1 cellular context compared by ENCODE assay signal in the genomic region with DNA sequence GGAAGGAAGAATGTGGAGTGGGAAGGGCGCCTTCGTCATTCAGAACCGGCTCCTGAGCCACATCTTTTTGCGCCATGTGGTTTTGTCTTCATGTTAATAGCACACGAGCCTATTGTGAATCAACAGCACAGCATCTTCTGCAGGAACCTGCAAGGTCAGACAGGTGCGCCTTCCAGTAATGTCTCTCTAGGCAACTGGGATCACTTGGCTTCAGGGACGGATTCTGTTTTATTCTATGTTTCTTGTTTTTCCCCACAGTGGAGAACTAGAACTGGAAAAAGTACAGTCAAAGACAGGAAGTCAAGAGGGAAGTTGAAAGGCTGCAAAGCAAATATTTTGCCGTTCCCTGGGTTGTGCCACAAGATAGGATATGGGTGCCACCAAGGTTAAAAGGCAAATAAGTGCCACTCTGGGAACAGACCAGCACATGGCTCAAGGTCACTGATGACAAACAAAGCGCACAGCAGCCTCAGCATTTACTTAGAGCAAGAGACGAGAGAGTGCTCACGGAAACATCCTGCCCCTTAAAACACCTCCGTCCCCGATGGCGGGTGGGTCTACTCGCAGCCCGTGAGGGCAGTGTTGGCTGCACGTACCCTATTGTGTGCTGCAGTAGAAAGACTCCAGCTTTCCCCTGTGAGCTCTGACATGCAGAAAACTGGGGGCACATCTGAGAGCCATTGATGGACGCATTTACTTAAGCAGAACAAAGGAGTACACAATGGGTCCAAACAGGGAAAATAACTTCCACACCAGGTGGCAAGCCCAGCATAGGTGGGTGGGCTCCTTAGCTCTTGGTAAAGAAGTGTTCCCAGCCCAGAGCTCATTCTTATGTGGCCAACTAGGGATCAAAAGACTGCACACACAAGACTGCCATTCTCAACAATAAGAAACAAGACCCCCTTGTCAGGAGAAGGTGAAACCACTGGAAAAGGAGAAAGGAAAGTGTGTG.
TF ChIP-seq lines count a peak whose summit lies in the region.

No MANE protein-coding gene starts in this region.

TF ChIP-seq in HepG2, 621 proteins besides CTCF, POLR2A, EP300 and RAD21 (continued from another document and continues in another):
- TF ChIP-seq, protein P1, sequence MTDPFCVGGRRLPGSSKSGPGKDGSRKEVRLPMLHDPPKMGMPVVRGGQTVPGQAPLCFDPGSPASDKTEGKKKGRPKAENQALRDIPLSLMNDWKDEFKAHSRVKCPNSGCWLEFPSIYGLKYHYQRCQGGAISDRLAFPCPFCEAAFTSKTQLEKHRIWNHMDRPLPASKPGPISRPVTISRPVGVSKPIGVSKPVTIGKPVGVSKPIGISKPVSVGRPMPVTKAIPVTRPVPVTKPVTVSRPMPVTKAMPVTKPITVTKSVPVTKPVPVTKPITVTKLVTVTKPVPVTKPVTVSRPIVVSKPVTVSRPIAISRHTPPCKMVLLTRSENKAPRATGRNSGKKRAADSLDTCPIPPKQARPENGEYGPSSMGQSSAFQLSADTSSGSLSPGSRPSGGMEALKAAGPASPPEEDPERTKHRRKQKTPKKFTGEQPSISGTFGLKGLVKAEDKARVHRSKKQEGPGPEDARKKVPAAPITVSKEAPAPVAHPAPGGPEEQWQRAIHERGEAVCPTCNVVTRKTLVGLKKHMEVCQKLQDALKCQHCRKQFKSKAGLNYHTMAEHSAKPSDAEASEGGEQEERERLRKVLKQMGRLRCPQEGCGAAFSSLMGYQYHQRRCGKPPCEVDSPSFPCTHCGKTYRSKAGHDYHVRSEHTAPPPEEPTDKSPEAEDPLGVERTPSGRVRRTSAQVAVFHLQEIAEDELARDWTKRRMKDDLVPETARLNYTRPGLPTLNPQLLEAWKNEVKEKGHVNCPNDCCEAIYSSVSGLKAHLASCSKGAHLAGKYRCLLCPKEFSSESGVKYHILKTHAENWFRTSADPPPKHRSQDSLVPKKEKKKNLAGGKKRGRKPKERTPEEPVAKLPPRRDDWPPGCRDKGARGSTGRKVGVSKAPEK (CRISPR knock-in tag; IDR thresholded peaks at IDR 0.05; ENCODE audit: borderline replicate concordance), result no peak
- TF ChIP-seq, protein P2, sequence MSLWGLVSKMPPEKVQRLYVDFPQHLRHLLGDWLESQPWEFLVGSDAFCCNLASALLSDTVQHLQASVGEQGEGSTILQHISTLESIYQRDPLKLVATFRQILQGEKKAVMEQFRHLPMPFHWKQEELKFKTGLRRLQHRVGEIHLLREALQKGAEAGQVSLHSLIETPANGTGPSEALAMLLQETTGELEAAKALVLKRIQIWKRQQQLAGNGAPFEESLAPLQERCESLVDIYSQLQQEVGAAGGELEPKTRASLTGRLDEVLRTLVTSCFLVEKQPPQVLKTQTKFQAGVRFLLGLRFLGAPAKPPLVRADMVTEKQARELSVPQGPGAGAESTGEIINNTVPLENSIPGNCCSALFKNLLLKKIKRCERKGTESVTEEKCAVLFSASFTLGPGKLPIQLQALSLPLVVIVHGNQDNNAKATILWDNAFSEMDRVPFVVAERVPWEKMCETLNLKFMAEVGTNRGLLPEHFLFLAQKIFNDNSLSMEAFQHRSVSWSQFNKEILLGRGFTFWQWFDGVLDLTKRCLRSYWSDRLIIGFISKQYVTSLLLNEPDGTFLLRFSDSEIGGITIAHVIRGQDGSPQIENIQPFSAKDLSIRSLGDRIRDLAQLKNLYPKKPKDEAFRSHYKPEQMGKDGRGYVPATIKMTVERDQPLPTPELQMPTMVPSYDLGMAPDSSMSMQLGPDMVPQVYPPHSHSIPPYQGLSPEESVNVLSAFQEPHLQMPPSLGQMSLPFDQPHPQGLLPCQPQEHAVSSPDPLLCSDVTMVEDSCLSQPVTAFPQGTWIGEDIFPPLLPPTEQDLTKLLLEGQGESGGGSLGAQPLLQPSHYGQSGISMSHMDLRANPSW (CRISPR knock-in tag; IDR thresholded peaks at IDR 0.05; ENCODE audit: borderline replicate concordance), result no peak
- TF ChIP-seq ZFP62 (CRISPR knock-in tag; IDR thresholded peaks at IDR 0.05) (no peak), NR3C1 (CRISPR knock-in tag; IDR thresholded peaks at IDR 0.05) (no peak), JDP2 (CRISPR knock-in tag; IDR thresholded peaks at IDR 0.05; ENCODE audit: borderline replicate concordance) (no peak), NR1H2 (CRISPR knock-in tag; IDR thresholded peaks at IDR 0.05; ENCODE audit: borderline replicate concordance, low read depth) (no peak), PHF5A (CRISPR knock-in tag; IDR thresholded peaks at IDR 0.05; ENCODE audit: low read depth, unreplicated experiment) (no peak), ZNF496 (CRISPR knock-in tag; IDR thresholded peaks at IDR 0.05; ENCODE audit: insufficient replicate concordance) (no peak), ZFP36 (IDR thresholded peaks at IDR 0.05; ENCODE audit: borderline replicate concordance, low read depth, low read length, partially characterized antibody) (no peak), ZNF747 (CRISPR knock-in tag; IDR thresholded peaks at IDR 0.05; ENCODE audit: borderline replicate concordance) (peak; percentile 57; the same call in 1 of the 2 replicates), NFE2L1 (CRISPR knock-in tag; IDR thresholded peaks at IDR 0.05; ENCODE audit: borderline replicate concordance) (no peak), RFXAP (CRISPR knock-in tag; IDR thresholded peaks at IDR 0.05; ENCODE audit: borderline replicate concordance) (0 out of 2 replicates have a peak, but pooled peaks have one; percentile 50), HMG20B (CRISPR knock-in tag; conservative IDR thresholded peaks at IDR 0.05) (no peak), NR2F1 (CRISPR knock-in tag; IDR thresholded peaks at IDR 0.05) (no peak; a peak in 1 of 4 replicates), NRL (CRISPR knock-in tag; IDR thresholded peaks at IDR 0.05; ENCODE audit: borderline replicate concordance) (no peak), ZBTB38 (CRISPR knock-in tag; IDR thresholded peaks at IDR 0.05) (peak; percentile 44; the same call in 1 of the 2 replicates), SP1 (IDR thresholded peaks at IDR 0.05) (no peak), SP1 (CRISPR knock-in tag; IDR thresholded peaks at IDR 0.05) (no peak), LCORL (IDR thresholded peaks at IDR 0.05) (no peak), LCORL (CRISPR knock-in tag; IDR thresholded peaks at IDR 0.05) (peak; percentile 39; the same call in 1 of the 2 replicates), ZC3H13 (CRISPR knock-in tag; IDR thresholded peaks at IDR 0.05) (no peak), ZNF773 (CRISPR knock-in tag; IDR thresholded peaks at IDR 0.05; ENCODE audit: borderline replicate concordance) (no peak), SYNCRIP (IDR thresholded peaks at IDR 0.05; ENCODE audit: insufficient read depth, low read depth, low read length) (no peak), ZNF225 (CRISPR knock-in tag; IDR thresholded peaks at IDR 0.05) (no peak), ZNF737 (CRISPR knock-in tag; IDR thresholded peaks at IDR 0.05; ENCODE audit: borderline replicate concordance) (no peak), KLF15 (CRISPR knock-in tag; IDR thresholded peaks at IDR 0.05; ENCODE audit: borderline replicate concordance) (no peak)
- TF ChIP-seq, protein P3, sequence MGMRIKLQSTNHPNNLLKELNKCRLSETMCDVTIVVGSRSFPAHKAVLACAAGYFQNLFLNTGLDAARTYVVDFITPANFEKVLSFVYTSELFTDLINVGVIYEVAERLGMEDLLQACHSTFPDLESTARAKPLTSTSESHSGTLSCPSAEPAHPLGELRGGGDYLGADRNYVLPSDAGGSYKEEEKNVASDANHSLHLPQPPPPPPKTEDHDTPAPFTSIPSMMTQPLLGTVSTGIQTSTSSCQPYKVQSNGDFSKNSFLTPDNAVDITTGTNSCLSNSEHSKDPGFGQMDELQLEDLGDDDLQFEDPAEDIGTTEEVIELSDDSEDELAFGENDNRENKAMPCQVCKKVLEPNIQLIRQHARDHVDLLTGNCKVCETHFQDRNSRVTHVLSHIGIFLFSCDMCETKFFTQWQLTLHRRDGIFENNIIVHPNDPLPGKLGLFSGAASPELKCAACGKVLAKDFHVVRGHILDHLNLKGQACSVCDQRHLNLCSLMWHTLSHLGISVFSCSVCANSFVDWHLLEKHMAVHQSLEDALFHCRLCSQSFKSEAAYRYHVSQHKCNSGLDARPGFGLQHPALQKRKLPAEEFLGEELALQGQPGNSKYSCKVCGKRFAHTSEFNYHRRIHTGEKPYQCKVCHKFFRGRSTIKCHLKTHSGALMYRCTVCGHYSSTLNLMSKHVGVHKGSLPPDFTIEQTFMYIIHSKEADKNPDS (CRISPR knock-in tag; IDR thresholded peaks at IDR 0.05), result no peak
- TF ChIP-seq, protein P4, sequence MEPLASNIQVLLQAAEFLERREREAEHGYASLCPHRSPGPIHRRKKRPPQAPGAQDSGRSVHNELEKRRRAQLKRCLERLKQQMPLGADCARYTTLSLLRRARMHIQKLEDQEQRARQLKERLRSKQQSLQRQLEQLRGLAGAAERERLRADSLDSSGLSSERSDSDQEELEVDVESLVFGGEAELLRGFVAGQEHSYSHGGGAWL (CRISPR knock-in tag; IDR thresholded peaks at IDR 0.05), result no peak
- TF ChIP-seq, protein P5, sequence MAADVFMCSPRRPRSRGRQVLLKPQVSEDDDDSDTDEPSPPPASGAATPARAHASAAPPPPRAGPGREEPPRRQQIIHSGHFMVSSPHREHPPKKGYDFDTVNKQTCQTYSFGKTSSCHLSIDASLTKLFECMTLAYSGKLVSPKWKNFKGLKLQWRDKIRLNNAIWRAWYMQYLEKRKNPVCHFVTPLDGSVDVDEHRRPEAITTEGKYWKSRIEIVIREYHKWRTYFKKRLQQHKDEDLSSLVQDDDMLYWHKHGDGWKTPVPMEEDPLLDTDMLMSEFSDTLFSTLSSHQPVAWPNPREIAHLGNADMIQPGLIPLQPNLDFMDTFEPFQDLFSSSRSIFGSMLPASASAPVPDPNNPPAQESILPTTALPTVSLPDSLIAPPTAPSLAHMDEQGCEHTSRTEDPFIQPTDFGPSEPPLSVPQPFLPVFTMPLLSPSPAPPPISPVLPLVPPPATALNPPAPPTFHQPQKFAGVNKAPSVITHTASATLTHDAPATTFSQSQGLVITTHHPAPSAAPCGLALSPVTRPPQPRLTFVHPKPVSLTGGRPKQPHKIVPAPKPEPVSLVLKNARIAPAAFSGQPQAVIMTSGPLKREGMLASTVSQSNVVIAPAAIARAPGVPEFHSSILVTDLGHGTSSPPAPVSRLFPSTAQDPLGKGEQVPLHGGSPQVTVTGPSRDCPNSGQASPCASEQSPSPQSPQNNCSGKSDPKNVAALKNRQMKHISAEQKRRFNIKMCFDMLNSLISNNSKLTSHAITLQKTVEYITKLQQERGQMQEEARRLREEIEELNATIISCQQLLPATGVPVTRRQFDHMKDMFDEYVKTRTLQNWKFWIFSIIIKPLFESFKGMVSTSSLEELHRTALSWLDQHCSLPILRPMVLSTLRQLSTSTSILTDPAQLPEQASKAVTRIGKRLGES (CRISPR knock-in tag; IDR thresholded peaks at IDR 0.05; ENCODE audit: borderline replicate concordance), result no peak
- TF ChIP-seq, protein P6, sequence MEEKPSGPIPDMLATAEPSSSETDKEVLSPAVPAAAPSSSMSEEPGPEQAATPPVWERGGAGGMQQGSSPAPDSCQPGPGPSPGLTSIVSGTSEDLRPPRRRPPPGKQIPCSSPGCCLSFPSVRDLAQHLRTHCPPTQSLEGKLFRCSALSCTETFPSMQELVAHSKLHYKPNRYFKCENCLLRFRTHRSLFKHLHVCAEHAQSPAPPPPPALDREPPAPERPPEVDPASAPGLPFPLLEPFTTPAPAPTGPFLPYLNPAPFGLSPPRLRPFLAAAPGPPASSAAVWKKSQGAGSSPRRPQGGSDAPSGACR (CRISPR knock-in tag; IDR thresholded peaks at IDR 0.05), result no peak
- TF ChIP-seq, protein P7, sequence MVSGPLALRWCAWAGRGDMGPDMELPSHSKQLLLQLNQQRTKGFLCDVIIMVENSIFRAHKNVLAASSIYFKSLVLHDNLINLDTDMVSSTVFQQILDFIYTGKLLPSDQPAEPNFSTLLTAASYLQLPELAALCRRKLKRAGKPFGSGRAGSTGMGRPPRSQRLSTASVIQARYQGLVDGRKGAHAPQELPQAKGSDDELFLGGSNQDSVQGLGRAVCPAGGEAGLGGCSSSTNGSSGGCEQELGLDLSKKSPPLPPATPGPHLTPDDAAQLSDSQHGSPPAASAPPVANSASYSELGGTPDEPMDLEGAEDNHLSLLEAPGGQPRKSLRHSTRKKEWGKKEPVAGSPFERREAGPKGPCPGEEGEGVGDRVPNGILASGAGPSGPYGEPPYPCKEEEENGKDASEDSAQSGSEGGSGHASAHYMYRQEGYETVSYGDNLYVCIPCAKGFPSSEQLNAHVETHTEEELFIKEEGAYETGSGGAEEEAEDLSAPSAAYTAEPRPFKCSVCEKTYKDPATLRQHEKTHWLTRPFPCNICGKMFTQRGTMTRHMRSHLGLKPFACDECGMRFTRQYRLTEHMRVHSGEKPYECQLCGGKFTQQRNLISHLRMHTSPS (CRISPR knock-in tag; IDR thresholded peaks at IDR 0.05; ENCODE audit: low read depth), result peak; percentile 99
- TF ChIP-seq, protein P8, sequence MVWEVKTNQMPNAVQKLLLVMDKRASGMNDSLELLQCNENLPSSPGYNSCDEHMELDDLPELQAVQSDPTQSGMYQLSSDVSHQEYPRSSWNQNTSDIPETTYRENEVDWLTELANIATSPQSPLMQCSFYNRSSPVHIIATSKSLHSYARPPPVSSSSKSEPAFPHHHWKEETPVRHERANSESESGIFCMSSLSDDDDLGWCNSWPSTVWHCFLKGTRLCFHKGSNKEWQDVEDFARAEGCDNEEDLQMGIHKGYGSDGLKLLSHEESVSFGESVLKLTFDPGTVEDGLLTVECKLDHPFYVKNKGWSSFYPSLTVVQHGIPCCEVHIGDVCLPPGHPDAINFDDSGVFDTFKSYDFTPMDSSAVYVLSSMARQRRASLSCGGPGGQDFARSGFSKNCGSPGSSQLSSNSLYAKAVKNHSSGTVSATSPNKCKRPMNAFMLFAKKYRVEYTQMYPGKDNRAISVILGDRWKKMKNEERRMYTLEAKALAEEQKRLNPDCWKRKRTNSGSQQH (CRISPR knock-in tag; IDR thresholded peaks at IDR 0.05; ENCODE audit: low read depth), result no peak
- TF ChIP-seq, protein P9, sequence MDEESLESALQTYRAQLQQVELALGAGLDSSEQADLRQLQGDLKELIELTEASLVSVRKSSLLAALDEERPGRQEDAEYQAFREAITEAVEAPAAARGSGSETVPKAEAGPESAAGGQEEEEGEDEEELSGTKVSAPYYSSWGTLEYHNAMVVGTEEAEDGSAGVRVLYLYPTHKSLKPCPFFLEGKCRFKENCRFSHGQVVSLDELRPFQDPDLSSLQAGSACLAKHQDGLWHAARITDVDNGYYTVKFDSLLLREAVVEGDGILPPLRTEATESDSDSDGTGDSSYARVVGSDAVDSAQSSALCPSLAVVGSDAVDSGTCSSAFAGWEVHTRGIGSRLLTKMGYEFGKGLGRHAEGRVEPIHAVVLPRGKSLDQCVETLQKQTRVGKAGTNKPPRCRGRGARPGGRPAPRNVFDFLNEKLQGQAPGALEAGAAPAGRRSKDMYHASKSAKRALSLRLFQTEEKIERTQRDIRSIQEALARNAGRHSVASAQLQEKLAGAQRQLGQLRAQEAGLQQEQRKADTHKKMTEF (CRISPR knock-in tag; IDR thresholded peaks at IDR 0.05), result no peak
